In genomic region chrX:1673337-1673736, GRCh38 we compare ENCODE assay signal across 8 cellular contexts. TPM values are rescaled to one million over a fixed set of nuclear protein-coding genes. Genes with fewer than 3 reads are reported as not detected.
DNase-seq lines count a peak whose midpoint lies in the region; ATAC-seq and TF ChIP-seq lines count a peak whose summit lies in the region.

No MANE protein-coding gene starts in this region.

- H3K9me3 Mint-ChIP-seq in osteocyte (ENCODE audit: unreplicated experiment): no peaks in the 10 kb centered on the region

- H3K4me3 ChIP-seq in AG04449 (ENCODE audit: low read depth, low read length): no peak overlapping the region
- no peak overlapping the region for H3K4me3 ChIP-seq in right atrium auricular region

- H3K27ac Mint-ChIP-seq in osteocyte (ENCODE audit: unreplicated experiment): no peak overlapping the region

- no peak for ATAC-seq in GM19467 (IDR thresholded peaks at IDR 0.05; ENCODE audit: unreplicated experiment)

- POLR2A ChIA-PET in AG04449 (lab: Yijun Ruan, JAX): no interaction called here

- H3K9me3 ChIP-seq in right atrium auricular region: no peaks in the 10 kb centered on the region

- no peak overlapping the region for H3K27ac ChIP-seq in right atrium auricular region

- no peaks in the 10 kb centered on the region for H3K4me1 Mint-ChIP-seq in osteocyte (ENCODE audit: unreplicated experiment)

- H3K36me3 Mint-ChIP-seq in osteocyte (ENCODE audit: unreplicated experiment): no peaks in the 10 kb centered on the region

- no peaks in the 10 kb centered on the region for H3K36me3 ChIP-seq in right atrium auricular region

- DNase-seq in AG04449 (ENCODE audit: low read depth, low spot score) (no peak), RPMI7951 (ENCODE audit: low read depth) (peak; percentile 31), cerebellar cortex (ENCODE audit: low spot score) (peak; percentile 34), osteocyte (ENCODE audit: extremely low spot score, unreplicated experiment) (no peak), SHP77 (lab: John Stamatoyannopoulos, UW) (no peak), right atrium auricular region (ENCODE audit: low spot score) (no peak)

- H3K4me3 Mint-ChIP-seq in osteocyte (ENCODE audit: unreplicated experiment): no peak overlapping the region

- H3K27me3 ChIP-seq in right atrium auricular region: no peaks in the 10 kb centered on the region

- H3K4me1 ChIP-seq in right atrium auricular region: no peaks in the 10 kb centered on the region

- TF ChIP-seq CTCF in AG04449 (IDR thresholded peaks at IDR 0.05; ENCODE audit: insufficient read depth, low read length, missing control alignments) (peak; percentile 49), GM12874 (IDR thresholded peaks at IDR 0.05; ENCODE audit: insufficient read depth, low read depth, low read length) (peak; percentile 73), osteocyte (IDR thresholded peaks at IDR 0.05) (peak; percentile 70), right atrium auricular region (IDR thresholded peaks at IDR 0.05) (peak in 1 of 2 donors; percentile 54)

- CTCF ChIA-PET in AG04449 (lab: Yijun Ruan, JAX): no interaction called here

- no peaks in the 10 kb centered on the region for H3K27me3 Mint-ChIP-seq in osteocyte (ENCODE audit: unreplicated experiment)

RNA-seq across cellular contexts. Expression of gene ASMT, which starts 58.5 kb away (rescaled TPM):
- total RNA-seq in RPMI7951 (2014; rRNA removed; shearing (Covaris generic)): not detected in 2 replicates
- total RNA-seq in osteocyte (not detected in 2 replicates), right atrium auricular region (not detected)

Comparison
In these comparisons a context has a peak if more than half of its experiments do, and no peak if none do; other contexts are left out.
1. DNase-seq: peak in RPMI7951 (single experiment) and cerebellar cortex (single experiment); none in AG04449 (single experiment), osteocyte (single experiment), SHP77 (0 of 2) and right atrium auricular region (single experiment).